Comparison of ENCODE assay signal across 11 cellular contexts in the genomic region with DNA sequence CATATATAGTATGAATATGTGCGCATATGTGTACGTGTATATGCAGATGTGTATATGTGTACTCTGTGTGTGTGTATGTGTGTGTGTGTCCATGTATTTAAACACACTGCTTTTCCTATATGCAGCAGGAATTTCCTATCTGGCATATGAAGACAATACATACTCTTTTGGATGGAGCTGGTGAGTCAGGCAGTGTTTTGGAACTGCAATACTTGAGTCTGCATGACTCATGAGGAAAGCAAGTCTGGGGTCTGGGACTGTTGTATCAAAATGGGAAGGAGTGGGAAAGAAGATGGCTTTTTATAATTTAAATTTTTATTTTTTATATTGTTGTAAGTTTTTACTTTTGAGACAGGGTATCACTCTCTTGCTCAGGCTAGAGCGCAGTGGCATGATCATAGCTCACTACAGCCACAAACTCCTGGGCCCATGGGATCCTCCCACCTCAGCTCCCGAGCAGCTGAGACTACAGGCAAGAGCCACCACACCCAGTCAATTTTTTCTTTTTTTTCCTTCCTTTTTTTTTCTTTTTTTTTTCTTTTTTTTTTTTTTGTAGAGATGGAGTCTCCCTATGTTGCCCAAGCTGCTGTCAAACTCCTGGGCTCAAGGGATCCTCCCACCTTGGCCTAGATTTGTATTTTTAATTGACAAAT.
DNase-seq lines count a peak whose midpoint lies in the region; ATAC-seq and TF ChIP-seq lines count a peak whose summit lies in the region.
"Had no signal": no experiment of that assay in that cellular context is flagged by ENCODE, and none has a peak within 500 bp of the region (broad histone marks: within the 10 kb centered on the region; RNA-seq: fewer than 3 reads in every experiment).

No MANE protein-coding gene starts in this region.

- no peak for ATAC-seq in GM18502 (IDR thresholded peaks at IDR 0.05; ENCODE audit: poor library complexity, unreplicated experiment)
- ATAC-seq in GM18519 (IDR thresholded peaks at IDR 0.05; ENCODE audit: low FRiP score, unreplicated experiment) = no peak

- TF ChIP-seq CTCF in AG10803 (conservative IDR thresholded peaks at IDR 0.05; ENCODE audit: low read length) (no peak), HFFc6 (IDR thresholded peaks at IDR 0.05) (no peak)

- no peak overlapping the region for H3K4me3 ChIP-seq in AG10803 (ENCODE audit: low read length)

- peak overlapping the region; percentile 69 for H3K27ac Mint-ChIP-seq in HFFc6
- peak overlapping the region; percentile 95 for H3K27ac Mint-ChIP-seq in activated naive CD8-positive, alpha-beta T cell

- H3K4me3 Mint-ChIP-seq in HFFc6 = peak overlapping the region; percentile 28; the same call in 1 of the 2 replicates
- peak overlapping the region; percentile 66 for H3K4me3 Mint-ChIP-seq in activated naive CD8-positive, alpha-beta T cell

- H3K4me1 Mint-ChIP-seq in HFFc6 (ENCODE audit: low read depth) = peaks cover 64% of the 10 kb centered on the region
- peaks cover 88% of the 10 kb centered on the region for H3K4me1 Mint-ChIP-seq in activated naive CD8-positive, alpha-beta T cell (ENCODE audit: low read depth)

- no peaks in the 10 kb centered on the region; the same call in 1 of the 2 replicates for H3K27me3 Mint-ChIP-seq in HFFc6 (ENCODE audit: insufficient read depth)
- no peaks in the 10 kb centered on the region for H3K27me3 Mint-ChIP-seq in activated naive CD8-positive, alpha-beta T cell

- no peaks in the 10 kb centered on the region for H3K36me3 Mint-ChIP-seq in HFFc6 (ENCODE audit: low read depth)
- peaks cover 10% of the 10 kb centered on the region for H3K36me3 Mint-ChIP-seq in activated naive CD8-positive, alpha-beta T cell

- DNase-seq in AG10803 (ENCODE audit: low read depth) (peak; percentile 79), HFFc6 (peak; percentile 66), glomerular visceral epithelial cell (ENCODE audit: extremely low spot score) (peak; percentile 59), DMS79 treated with DMSO at 0.1 percent for 48 hours (lab: John Stamatoyannopoulos, UW) (no peak)
- no peak for DNase-seq in NK-92 treated with Interleukin-12 subunit alpha and Interleukin-12 subunit beta, amount 100 ng/mL, for 24 hours (lab: John Stamatoyannopoulos, UW)
- DNase-seq: activated effector memory CD4-positive, alpha-beta T cell treated with anti-CD3 and anti-CD28 coated beads, Interleukin-2, amount 50 U/mL, for 16 hours; DMS153; small intestine had no signal

- H3K9me3 Mint-ChIP-seq in HFFc6 = no peaks in the 10 kb centered on the region
- H3K9me3 Mint-ChIP-seq in activated naive CD8-positive, alpha-beta T cell (ENCODE audit: low read depth) = no peaks in the 10 kb centered on the region

Comparison
In these comparisons a context has a peak if more than half of its experiments do, and no peak if none do; other contexts are left out.
1. DNase-seq: peak in AG10803 (single experiment), HFFc6 (single experiment) and glomerular visceral epithelial cell (single experiment); none in DMS79 treated with DMSO at 0.1 percent for 48 hours (single experiment) and NK-92 treated with Interleukin-12 subunit alpha and Interleukin-12 subunit beta, amount 100 ng/mL, for 24 hours (single experiment).